8 cellular contexts compared by ENCODE assay signal in the genomic region with DNA sequence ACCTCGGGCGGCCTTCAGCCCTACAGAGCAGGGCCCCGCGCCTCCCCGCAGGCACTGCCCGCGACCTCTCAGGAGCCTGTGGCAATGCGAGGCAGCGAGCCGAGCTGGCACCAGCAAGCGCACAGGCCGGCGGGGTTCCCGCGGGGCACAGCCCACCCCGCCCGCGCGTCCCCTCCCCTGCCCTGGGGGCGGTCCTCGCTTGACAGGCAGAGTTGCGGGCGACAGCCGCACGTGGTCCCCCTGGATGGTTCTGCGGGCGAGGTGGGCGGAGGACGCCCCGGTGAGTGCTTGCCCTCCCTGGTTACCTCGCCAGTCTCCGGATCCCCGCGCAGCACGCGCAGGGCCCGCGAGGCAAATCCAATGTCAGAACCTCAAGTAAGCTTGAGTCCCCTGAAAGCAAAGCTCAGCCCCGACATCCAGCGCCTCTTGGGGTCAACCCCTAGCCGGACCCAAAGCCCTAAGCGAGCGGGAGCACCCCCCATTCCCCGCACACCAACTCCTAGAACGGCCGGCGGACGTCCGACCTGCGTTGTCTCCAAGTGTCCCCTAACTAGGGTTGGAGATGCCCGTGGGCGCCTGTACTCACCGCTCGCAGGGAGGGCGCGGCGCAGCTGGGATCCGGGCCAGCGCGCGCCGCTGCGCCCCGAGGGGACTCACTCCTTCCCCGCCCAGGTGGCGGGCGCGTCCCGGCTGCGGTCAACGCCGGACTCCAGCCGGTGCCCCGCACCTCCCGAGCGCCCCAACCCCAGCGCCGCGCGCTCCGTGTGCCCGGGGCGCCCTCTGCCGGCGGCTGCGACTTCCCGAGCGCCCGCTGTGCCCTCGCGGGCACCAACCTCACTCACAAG. TPM values are rescaled to one million over a fixed set of nuclear protein-coding genes. Genes with fewer than 3 reads are reported as not detected.
DNase-seq lines count a peak whose midpoint lies in the region; ATAC-seq and TF ChIP-seq lines count a peak whose summit lies in the region.

TSS of gene DRD1 (minus strand) at position 123 of the 845 bp plus-strand sequence. CDS start 1,083 bp downstream, outside the sequence.

- H3K27ac Mint-ChIP-seq in stimulated activated memory B cell treated with anti-CD40 and anti-IgM and Interleukin-4, amounts not matched to agents 10 μg/mL and 1 μg/mL and 100 μg/mL, for 72 hours, result no peak within 1 kb of the TSS

- H3K27me3 ChIP-seq in HL-60 (ENCODE audit: insufficient read depth, poor library complexity, severe bottlenecking), result peaks cover 41% of the 10 kb centered on the region
- peaks cover 41% of the 10 kb centered on the region for H3K27me3 ChIP-seq in ectodermal cell (ENCODE audit: control insufficient read depth, insufficient read depth, low read length, poor library complexity, severe bottlenecking)

- H3K9me3 ChIP-seq in ectodermal cell (ENCODE audit: control insufficient read depth, low read length), result no peaks in the 10 kb centered on the region

- DNase-seq in ELF-1 (ENCODE audit: low read depth, low spot score) (peak; percentile 79), HL-60 (ENCODE audit: low read depth in 1 of 2, low spot score in 1 of 2) (no peak), midbrain (lab: John Stamatoyannopoulos, UW) (peak; percentile 53), cortex of kidney (lab: John Stamatoyannopoulos, UW) (no peak)
- DNase-seq in activated CD4-positive, alpha-beta T cell treated with anti-CD3 and anti-CD28 coated beads, Interleukin-2, amount 50 U/mL, for 4 hours, result peak; percentile 29 to 38

- TF ChIP-seq CTCF in HL-60 (IDR thresholded peaks at IDR 0.05; ENCODE audit: insufficient read depth, low read length), result peak; percentile 33

- peak within 1 kb of the TSS; percentile 34 for H3K4me3 Mint-ChIP-seq in stimulated activated memory B cell treated with anti-CD40 and anti-IgM and Interleukin-4, amounts not matched to agents 10 μg/mL and 1 μg/mL and 100 μg/mL, for 72 hours

- peaks cover 69% of the 10 kb centered on the region for H3K27me3 Mint-ChIP-seq in stimulated activated memory B cell treated with anti-CD40 and anti-IgM and Interleukin-4, amounts not matched to agents 10 μg/mL and 1 μg/mL and 100 μg/mL, for 72 hours

- H3K4me3 ChIP-seq in HL-60 (replicated peaks; ENCODE audit: insufficient read depth, low read length) (no peak within 1 kb of the TSS), ectodermal cell (ENCODE audit: insufficient read depth, low read depth, low read length) (peak within 1 kb of the TSS; percentile 35)

- peaks cover 7% of the 10 kb centered on the region for H3K4me1 Mint-ChIP-seq in stimulated activated memory B cell treated with anti-CD40 and anti-IgM and Interleukin-4, amounts not matched to agents 10 μg/mL and 1 μg/mL and 100 μg/mL, for 72 hours

- H3K9me3 Mint-ChIP-seq in stimulated activated memory B cell treated with anti-CD40 and anti-IgM and Interleukin-4, amounts not matched to agents 10 μg/mL and 1 μg/mL and 100 μg/mL, for 72 hours, result no peaks in the 10 kb centered on the region

- WGBS in ectodermal cell, 2 experiments, result 0 to 1% methylated on average over 91 of the region's 91 CpGs

- no peaks in the 10 kb centered on the region for H3K36me3 ChIP-seq in ectodermal cell (ENCODE audit: control insufficient read depth, insufficient read depth, low read length)

- no peaks in the 10 kb centered on the region for H3K4me1 ChIP-seq in ectodermal cell (ENCODE audit: control insufficient read depth, insufficient read depth, low read length)

- no peaks in the 10 kb centered on the region for H3K36me3 Mint-ChIP-seq in stimulated activated memory B cell treated with anti-CD40 and anti-IgM and Interleukin-4, amounts not matched to agents 10 μg/mL and 1 μg/mL and 100 μg/mL, for 72 hours

- peak; percentile 62 for ATAC-seq in stimulated activated memory B cell treated with anti-CD40 and anti-IgM and Interleukin-4, amounts not matched to agents 10 μg/mL and 1 μg/mL and 100 μg/mL, for 72 hours
- no peak for ATAC-seq in HG03565 (IDR thresholded peaks at IDR 0.05; ENCODE audit: unreplicated experiment)

- H3K27ac ChIP-seq in HL-60 (replicated peaks) (no peak within 1 kb of the TSS), ectodermal cell (ENCODE audit: insufficient read depth, low read depth, low read length, poor library complexity, severe bottlenecking) (no peak within 1 kb of the TSS)

RNA-seq across cellular contexts. Expression of gene DRD1, which starts in this region (rescaled TPM):
- not detected for polyA plus RNA-seq in ectodermal cell (2013, experiment 1 of 4)
- not detected for polyA plus RNA-seq in ectodermal cell (2013, experiment 2 of 4)
- polyA plus RNA-seq in ectodermal cell (2013, experiment 3 of 4), result 0.16 TPM
- 0.08 TPM for polyA plus RNA-seq in ectodermal cell (2013, experiment 4 of 4)

Comparison
In these comparisons a context has a peak if more than half of its experiments do, and no peak if none do; other contexts are left out.
1. DNase-seq: peak in ELF-1 (single experiment), activated CD4-positive, alpha-beta T cell treated with anti-CD3 and anti-CD28 coated beads, Interleukin-2, amount 50 U/mL, for 4 hours (2 of 2) and midbrain (single experiment); none in HL-60 (0 of 2) and cortex of kidney (single experiment).